ENCODE assay signal across 8 cellular contexts in the genomic region with DNA sequence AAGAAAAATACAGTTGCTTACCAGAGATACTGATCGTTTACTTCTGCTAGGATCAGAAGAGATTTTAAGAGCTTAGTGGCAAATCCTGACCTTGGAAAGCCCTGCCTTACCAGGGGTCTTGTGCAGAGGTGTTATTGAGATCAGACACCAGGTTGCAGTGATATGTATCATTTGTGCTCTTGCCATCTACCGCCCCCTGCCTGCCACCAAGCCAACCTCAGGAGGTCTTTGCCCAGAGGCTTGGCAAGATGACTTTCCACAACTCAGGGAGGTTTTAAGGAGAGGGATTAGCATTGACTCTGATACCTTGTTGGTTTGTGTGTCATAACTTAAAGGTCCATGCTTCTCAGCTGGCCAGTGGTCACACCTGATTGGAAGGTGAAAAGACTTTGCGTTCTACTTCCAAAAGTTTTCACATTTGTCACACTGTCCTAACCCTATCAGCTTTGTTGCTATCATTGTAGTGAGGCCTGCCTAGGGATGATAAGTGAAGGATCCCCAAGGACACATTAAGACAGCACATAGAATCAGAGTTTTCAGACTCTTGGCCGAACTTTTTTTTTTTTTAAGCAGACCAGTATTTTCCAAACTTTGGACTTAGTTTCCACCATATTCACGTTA. TPM values are rescaled to one million over a fixed set of nuclear protein-coding genes. Genes with fewer than 3 reads are reported as not detected.
DNase-seq lines count a peak whose midpoint lies in the region; ATAC-seq and TF ChIP-seq lines count a peak whose summit lies in the region.

No MANE protein-coding gene starts in this region.

- CTCF ChIA-PET in HEK293T (lab: Yijun Ruan, JAX): interaction anchor here (0.6 to 4.3 kb wide), 10 partner anchors 11 to 1792 kb away, joined by 3 to 27 read pairs (median 4); no protein-coding TSS in a partner anchor

- POLR2A ChIA-PET in HEK293T (lab: Yijun Ruan, JAX): no interaction called here

- H3K9me3 ChIP-seq in neutrophil (no peaks in the 10 kb centered on the region), aorta (ENCODE audit: control insufficient read depth, low read length) (no peaks in the 10 kb centered on the region)

- H3K4me1 ChIP-seq in neutrophil (ENCODE audit: control insufficient read depth in 1 of 2, insufficient read depth in 1 of 2, low read depth in 1 of 2, low read length in 1 of 2) (peaks cover 32 to 40% of the 10 kb centered on the region in 2 experiments), aorta (ENCODE audit: control insufficient read depth in 1 of 2, insufficient read depth in 2 of 2, low read length in 2 of 2) (no peaks in the 10 kb centered on the region)

- H3K36me3 ChIP-seq in neutrophil: no peaks in the 10 kb centered on the region
- no peaks in the 10 kb centered on the region for H3K36me3 ChIP-seq in aorta (ENCODE audit: control insufficient read depth in 1 of 2, insufficient read depth in 2 of 2, low read length in 1 of 2)

- intact Hi-C loops in aorta (cut with DNase I): loop anchor here (5.0 to 10.0 kb wide), 2 partner anchors 90 to 323 kb away; no protein-coding TSS in a partner anchor

- peak; percentile 79 for ATAC-seq in esophagus mucosa
- no peak for ATAC-seq in aorta (ENCODE audit: low FRiP score)

- H3K27ac ChIP-seq in neutrophil (no peak overlapping the region), aorta (ENCODE audit: low read depth in 1 of 2, low read length in 2 of 2) (no peak overlapping the region)

- H3K27me3 ChIP-seq in neutrophil (no peaks in the 10 kb centered on the region), aorta (ENCODE audit: control insufficient read depth in 1 of 2, insufficient read depth in 2 of 2, low read length in 1 of 2) (no peaks in the 10 kb centered on the region)

- WGBS in aorta, 2 donors: 64 to 71% methylated on average over 5 of the region's 5 CpGs

- TF ChIP-seq CTCF in GM12864 (IDR thresholded peaks at IDR 0.05; ENCODE audit: low read depth, low read length, missing control alignments) (peak; percentile 84), neutrophil (IDR thresholded peaks at IDR 0.05) (peak; percentile 58)

- DNase-seq in GM12864 (ENCODE audit: low read depth) (no peak), HEK293T (ENCODE audit: extremely low spot score) (peak; percentile 64), NCI-H524 (lab: John Stamatoyannopoulos, UW) (peak; percentile 25 to 68), aorta (peak; percentile 69 to 86), DMS114 treated with DMSO at 0.1 percent for 48 hours (lab: John Stamatoyannopoulos, UW; ENCODE audit: unreplicated experiment) (no peak)
- peak; percentile 33 to 34 for DNase-seq in activated CD8-positive, alpha-beta memory T cell treated with anti-CD3 and anti-CD28 coated beads for 4 hours (ENCODE audit: low read depth in 2 of 2)

- H3K4me3 ChIP-seq in GM12864 (ENCODE audit: low read depth, low read length): no peak overlapping the region
- no peak overlapping the region for H3K4me3 ChIP-seq in neutrophil (ENCODE audit: low read depth in 1 of 2, low read length in 1 of 2)
- no peak overlapping the region for H3K4me3 ChIP-seq in aorta (ENCODE audit: low read length in 2 of 2)

TF ChIP-seq in HEK293T, 16 proteins besides CTCF, POLR2A, EP300 and RAD21:
- no peak for TF ChIP-seq ZNF384 (IDR thresholded peaks at IDR 0.05)
- TF ChIP-seq NFRKB (IDR thresholded peaks at IDR 0.05): no peak
- no peak for TF ChIP-seq LEF1 (IDR thresholded peaks at IDR 0.05; ENCODE audit: borderline replicate concordance)
- no peak for TF ChIP-seq HDGF (IDR thresholded peaks at IDR 0.05; ENCODE audit: borderline replicate concordance)
- no peak for TF ChIP-seq ARNT (IDR thresholded peaks at IDR 0.05)
- TF ChIP-seq TARDBP (IDR thresholded peaks at IDR 0.05): no peak
- no peak for TF ChIP-seq CTBP1 (IDR thresholded peaks at IDR 0.05; ENCODE audit: borderline replicate concordance)
- no peak for TF ChIP-seq BHLHE40 (IDR thresholded peaks at IDR 0.05; ENCODE audit: borderline replicate concordance)
- no peak for TF ChIP-seq FOXA1 (IDR thresholded peaks at IDR 0.05)
- TF ChIP-seq, protein P1, sequence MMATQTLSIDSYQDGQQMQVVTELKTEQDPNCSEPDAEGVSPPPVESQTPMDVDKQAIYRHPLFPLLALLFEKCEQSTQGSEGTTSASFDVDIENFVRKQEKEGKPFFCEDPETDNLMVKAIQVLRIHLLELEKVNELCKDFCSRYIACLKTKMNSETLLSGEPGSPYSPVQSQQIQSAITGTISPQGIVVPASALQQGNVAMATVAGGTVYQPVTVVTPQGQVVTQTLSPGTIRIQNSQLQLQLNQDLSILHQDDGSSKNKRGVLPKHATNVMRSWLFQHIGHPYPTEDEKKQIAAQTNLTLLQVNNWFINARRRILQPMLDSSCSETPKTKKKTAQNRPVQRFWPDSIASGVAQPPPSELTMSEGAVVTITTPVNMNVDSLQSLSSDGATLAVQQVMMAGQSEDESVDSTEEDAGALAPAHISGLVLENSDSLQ (IDR thresholded peaks at IDR 0.05): no peak
TF ChIP-seq in HEK293T: peak in this region for 0.

RNA-seq across cellular contexts. Expression of gene MGAT5, which starts 46.2 kb away (rescaled TPM):
- total RNA-seq in esophagus mucosa: 23.6 TPM
- 10 to 100 TPM; 36.1 to 49.7 TPM for total RNA-seq in aorta
- 1 to 10 TPM; 6.1 to 8.2 TPM for polyA plus RNA-seq in aorta

Comparison
In these comparisons a context has a peak if more than half of its experiments do, and no peak if none do; other contexts are left out.
1. DNase-seq: peak in HEK293T (single experiment), NCI-H524 (2 of 2), activated CD8-positive, alpha-beta memory T cell treated with anti-CD3 and anti-CD28 coated beads for 4 hours (2 of 2) and aorta (2 of 2); none in GM12864 (single experiment) and DMS114 treated with DMSO at 0.1 percent for 48 hours (single experiment).